ENCODE assay signal across 8 cellular contexts in the genomic region with DNA sequence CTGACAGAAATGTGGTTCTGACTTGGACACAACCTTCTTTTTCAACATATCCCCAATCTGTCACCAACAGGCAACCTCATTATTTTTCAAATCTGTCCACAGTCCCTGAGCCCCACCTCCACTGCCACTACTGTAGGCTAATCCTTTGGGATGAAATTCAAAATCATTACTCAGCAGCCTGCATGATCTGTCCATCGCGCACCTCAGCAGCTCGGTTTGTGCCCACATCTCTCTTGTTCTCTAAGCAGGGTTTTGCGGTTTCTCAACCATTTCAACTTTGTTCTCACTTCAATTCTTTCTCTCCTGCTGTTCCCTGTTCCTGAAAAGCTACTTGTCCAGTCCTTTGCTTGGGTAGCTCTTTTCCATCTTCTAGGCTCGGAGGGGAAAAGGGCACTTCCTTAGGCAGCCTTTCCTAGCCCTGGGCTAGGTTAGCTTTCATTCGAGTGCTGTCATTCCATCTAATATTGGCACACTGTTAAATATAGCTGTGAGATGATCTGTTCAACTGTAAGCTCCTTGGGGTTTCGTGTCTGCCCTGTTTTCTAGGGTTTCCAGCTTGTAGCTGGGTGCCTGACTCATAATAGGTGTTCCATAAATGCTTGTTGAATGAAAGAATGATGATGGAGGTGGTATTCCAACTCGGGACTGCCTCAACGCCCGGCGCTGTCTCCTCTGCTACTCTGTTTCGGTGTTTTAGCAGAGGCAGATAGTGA. TPM values are rescaled to one million over a fixed set of nuclear protein-coding genes. Genes with fewer than 3 reads are reported as not detected.
A peak's percentile ranks its signal among the peaks of the same experiment; 100 is the strongest.
DNase-seq lines count a peak whose midpoint lies in the region; ATAC-seq and TF ChIP-seq lines count a peak whose summit lies in the region.

No MANE protein-coding gene starts in this region.

- H3K36me3 Mint-ChIP-seq in IgD-negative memory B cell: peaks cover 7% of the 10 kb centered on the region
- peaks cover 21% of the 10 kb centered on the region for H3K36me3 Mint-ChIP-seq in mesothelial cell of epicardium

- peak overlapping the region; percentile 79 to 98 (median 94) for H3K4me3 Mint-ChIP-seq in IgD-negative memory B cell
- H3K4me3 Mint-ChIP-seq in mesothelial cell of epicardium: peak overlapping the region; percentile 55

- H3K4me1 Mint-ChIP-seq in IgD-negative memory B cell (peaks cover 18 to 25% (median 25%) of the 10 kb centered on the region in 3 donors), mesothelial cell of epicardium (peaks cover 18% of the 10 kb centered on the region)

- no peaks in the 10 kb centered on the region for H3K27me3 Mint-ChIP-seq in IgD-negative memory B cell
- no peaks in the 10 kb centered on the region for H3K27me3 Mint-ChIP-seq in mesothelial cell of epicardium (ENCODE audit: low read depth)

- H3K27ac Mint-ChIP-seq in IgD-negative memory B cell (peak overlapping the region; percentile 88 to 99 (median 94)), mesothelial cell of epicardium (peak overlapping the region; percentile 28)

- H3K9me3 Mint-ChIP-seq in IgD-negative memory B cell (peaks cover 0 to 8% (median 4%) of the 10 kb centered on the region in 3 donors), mesothelial cell of epicardium (peaks cover 16% of the 10 kb centered on the region)

- TF ChIP-seq CTCF in mesothelial cell of epicardium (IDR thresholded peaks at IDR 0.05; ENCODE audit: unreplicated experiment): no peak

- peak; percentile 37 for DNase-seq in D341Med (ENCODE audit: low spot score)
- peak; percentile 20 for DNase-seq in cerebellum (ENCODE audit: low spot score)
- DNase-seq in mesothelial cell of epicardium (ENCODE audit: low spot score in 2 of 2, unreplicated experiment in 2 of 2): no peak
- DNase-seq in NCI-H2171 (lab: John Stamatoyannopoulos, UW): no peak
- DNase-seq in posterior cingulate gyrus: no peak
- DNase-seq in OCI-M2 (lab: John Stamatoyannopoulos, UW; ENCODE audit: unreplicated experiment): no peak

- intact Hi-C loops in posterior cingulate gyrus (cut with DNase I): loop anchor here (1.0 kb wide), 1 partner anchor 13 kb away; the partner anchor contains the start of gene ASNSD1

- ATAC-seq in HG02588 (IDR thresholded peaks at IDR 0.05; ENCODE audit: unreplicated experiment): no peak

RNA-seq across cellular contexts. Expression of gene ANKAR, which starts 0.7 kb away (rescaled TPM):
- 10.0 TPM for polyA plus RNA-seq in IgD-negative memory B cell
- total RNA-seq in cerebellum (29.4 TPM), mesothelial cell of epicardium (13.4 to 14.6 TPM (median 13.9 TPM) in 3 replicates)

RNA-seq across cellular contexts. Expression of gene ASNSD1, which starts 12.6 kb away (rescaled TPM):
- 43.5 TPM for polyA plus RNA-seq in IgD-negative memory B cell
- total RNA-seq in cerebellum (63.5 TPM), mesothelial cell of epicardium (37.5 to 41.0 TPM (median 40.1 TPM) in 3 replicates)

Comparison
In these comparisons a context has a peak if more than half of its experiments do, and no peak if none do; other contexts are left out.
1. DNase-seq: peak in D341Med (single experiment) and cerebellum (single experiment); none in mesothelial cell of epicardium (0 of 2), NCI-H2171 (single experiment), posterior cingulate gyrus (0 of 10) and OCI-M2 (single experiment).